8 cellular contexts compared by ENCODE assay signal in the genomic region with DNA sequence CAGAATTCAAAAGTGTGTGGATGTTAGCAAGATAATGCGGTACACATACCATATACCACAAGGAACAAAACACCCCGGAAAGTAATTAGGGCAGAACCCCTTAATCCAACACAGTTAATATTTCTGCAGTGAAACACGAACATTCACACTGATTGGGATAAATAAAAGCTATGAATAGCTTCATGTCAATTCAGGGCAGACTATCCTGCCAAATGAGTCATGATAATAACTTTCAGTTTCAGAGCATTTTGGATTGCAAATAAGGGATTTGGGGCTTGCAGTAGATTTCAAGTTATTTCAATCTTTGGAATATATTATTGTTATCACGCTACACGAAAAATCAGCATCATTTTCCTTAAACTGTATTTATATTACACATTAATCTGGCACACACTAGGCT. TPM values are rescaled to one million over a fixed set of nuclear protein-coding genes. Genes with fewer than 3 reads are reported as not detected.
DNase-seq lines count a peak whose midpoint lies in the region; ATAC-seq, FAIRE-seq and TF ChIP-seq lines count a peak whose summit lies in the region.

No MANE protein-coding gene starts in this region.

- peak; percentile 56 for ATAC-seq in foreskin keratinocyte
- no peak for ATAC-seq in HG02571 (IDR thresholded peaks at IDR 0.05; ENCODE audit: unreplicated experiment)
- ATAC-seq in WTC11: no peak

- DNase-seq in GM19239 (ENCODE audit: insufficient read length, low spot score) (no peak), foreskin keratinocyte (no peak), spleen (no peak), retina (no peak), WTC11 (ENCODE audit: low spot score) (no peak)
- DNase-seq in activated T-helper 1 cell treated with anti-CD3 and anti-CD28 coated beads, Interleukin-12 subunit alpha, Interleukin-12 subunit beta, Interleukin-2, Interleukin-4 antibody, amounts not matched to agents 30 ng/mL and 10 ng/mL and 1 ng/mL, durations not matched to agents 14 hours and 24 hours and 36 hours (ENCODE audit: low spot score): no peak
- DNase-seq in stimulated activated CD4-positive, alpha-beta T cell treated with anti-CD3 and anti-CD28 coated beads, Interleukin-15, amount 100 ng/mL, for 24 hours: no peak

- CTCF ChIA-PET in WTC11 (lab: Charles Lee): no interaction called here

- peaks cover 0 to 30% (median 6%) of the 10 kb centered on the region in 6 donors for H3K36me3 ChIP-seq in spleen

- no peak overlapping the region for H3K4me3 ChIP-seq in spleen

- H3K27ac ChIP-seq in foreskin keratinocyte: no peak overlapping the region
- H3K27ac ChIP-seq in spleen: peak overlapping the region in 7 of 8 donors; percentile 71 to 88 (median 83)

- no peak overlapping the region for H3K4me3 Mint-ChIP-seq in activated T-helper 1 cell treated with anti-CD3 and anti-CD28 coated beads, Interleukin-12 subunit alpha, Interleukin-12 subunit beta, Interleukin-2, Interleukin-4 antibody, amounts not matched to agents 30 ng/mL and 10 ng/mL and 1 ng/mL, durations not matched to agents 14 hours and 24 hours and 36 hours
- no peak overlapping the region for H3K4me3 Mint-ChIP-seq in WTC11

- H3K27me3 ChIP-seq in foreskin keratinocyte: no peaks in the 10 kb centered on the region
- no peaks in the 10 kb centered on the region for H3K27me3 ChIP-seq in spleen (replicated peaks in 1 of 7)

- no peaks in the 10 kb centered on the region for H3K9me3 Mint-ChIP-seq in activated T-helper 1 cell treated with anti-CD3 and anti-CD28 coated beads, Interleukin-12 subunit alpha, Interleukin-12 subunit beta, Interleukin-2, Interleukin-4 antibody, amounts not matched to agents 30 ng/mL and 10 ng/mL and 1 ng/mL, durations not matched to agents 14 hours and 24 hours and 36 hours
- H3K9me3 Mint-ChIP-seq in WTC11: no peaks in the 10 kb centered on the region

- peaks cover 37% of the 10 kb centered on the region for H3K36me3 Mint-ChIP-seq in activated T-helper 1 cell treated with anti-CD3 and anti-CD28 coated beads, Interleukin-12 subunit alpha, Interleukin-12 subunit beta, Interleukin-2, Interleukin-4 antibody, amounts not matched to agents 30 ng/mL and 10 ng/mL and 1 ng/mL, durations not matched to agents 14 hours and 24 hours and 36 hours (ENCODE audit: low read depth)
- no peaks in the 10 kb centered on the region for H3K36me3 Mint-ChIP-seq in WTC11

- intact Hi-C loops in activated T-helper 1 cell treated with anti-CD3 and anti-CD28 coated beads, Interleukin-12 subunit alpha, Interleukin-12 subunit beta, Interleukin-2, Interleukin-4 antibody, amounts not matched to agents 30 ng/mL and 10 ng/mL and 1 ng/mL, durations not matched to agents 14 hours and 24 hours and 36 hours (cut with micrococcal nuclease): loop anchor here (1.0 kb wide), 1 partner anchor 9 kb away; no protein-coding TSS in a partner anchor
- intact Hi-C loops in spleen (cut with DNase I; ENCODE audit: low total_unique reads): no loop called here

- H3K4me1 Mint-ChIP-seq in activated T-helper 1 cell treated with anti-CD3 and anti-CD28 coated beads, Interleukin-12 subunit alpha, Interleukin-12 subunit beta, Interleukin-2, Interleukin-4 antibody, amounts not matched to agents 30 ng/mL and 10 ng/mL and 1 ng/mL, durations not matched to agents 14 hours and 24 hours and 36 hours (ENCODE audit: low read depth): peaks cover 81% of the 10 kb centered on the region
- H3K4me1 Mint-ChIP-seq in WTC11: peaks cover 84% of the 10 kb centered on the region

- H3K9me3 ChIP-seq in spleen: no peaks in the 10 kb centered on the region

- no peak for TF ChIP-seq CTCF in foreskin keratinocyte (conservative IDR thresholded peaks at IDR 0.05)
- no peak for TF ChIP-seq CTCF in spleen (IDR thresholded peaks at IDR 0.05 in 8 of 11, conservative IDR thresholded peaks at IDR 0.05 in 3 of 11)
- TF ChIP-seq CTCF in WTC11 (IDR thresholded peaks at IDR 0.05): no peak

- no peaks in the 10 kb centered on the region for H3K27me3 Mint-ChIP-seq in activated T-helper 1 cell treated with anti-CD3 and anti-CD28 coated beads, Interleukin-12 subunit alpha, Interleukin-12 subunit beta, Interleukin-2, Interleukin-4 antibody, amounts not matched to agents 30 ng/mL and 10 ng/mL and 1 ng/mL, durations not matched to agents 14 hours and 24 hours and 36 hours (ENCODE audit: insufficient read depth)
- H3K27me3 Mint-ChIP-seq in WTC11 (ENCODE audit: low read depth): no peaks in the 10 kb centered on the region

- H3K4me1 ChIP-seq in foreskin keratinocyte (peaks cover 18% of the 10 kb centered on the region), spleen (peaks cover 82 to 100% (median 98%) of the 10 kb centered on the region in 6 donors)

- no peak for TF ChIP-seq POLR2A in spleen (IDR thresholded peaks at IDR 0.05)

- FAIRE-seq in GM19239 (lab: Jason Lieb, UNC): peak; percentile 80

- POLR2A ChIA-PET in WTC11 (lab: Charles Lee): no interaction called here

- H3K27ac Mint-ChIP-seq in activated T-helper 1 cell treated with anti-CD3 and anti-CD28 coated beads, Interleukin-12 subunit alpha, Interleukin-12 subunit beta, Interleukin-2, Interleukin-4 antibody, amounts not matched to agents 30 ng/mL and 10 ng/mL and 1 ng/mL, durations not matched to agents 14 hours and 24 hours and 36 hours: peak overlapping the region; percentile 4
- H3K27ac Mint-ChIP-seq in WTC11: no peak overlapping the region

- 55 to 76% (median 61%) methylated on average over 5 of the region's 5 CpGs for WGBS in spleen, 5 donors

TF ChIP-seq in WTC11, 78 proteins besides CTCF, POLR2A, EP300 and RAD21:
- TF ChIP-seq FOXK1 (CRISPR knock-in tag; IDR thresholded peaks at IDR 0.05) (no peak), JAZF1 (CRISPR knock-in tag; IDR thresholded peaks at IDR 0.05) (no peak), ZNF263 (CRISPR knock-in tag; IDR thresholded peaks at IDR 0.05; ENCODE audit: low read depth) (no peak), ZNF671 (CRISPR knock-in tag; IDR thresholded peaks at IDR 0.05) (no peak), ETV6 (CRISPR knock-in tag; IDR thresholded peaks at IDR 0.05) (no peak), GABPB1 (CRISPR knock-in tag; IDR thresholded peaks at IDR 0.05) (no peak), FOXP1 (CRISPR knock-in tag; IDR thresholded peaks at IDR 0.05; ENCODE audit: borderline replicate concordance) (no peak), SP1 (CRISPR knock-in tag; conservative IDR thresholded peaks at IDR 0.05) (no peak), NR1H2 (CRISPR knock-in tag; IDR thresholded peaks at IDR 0.05) (no peak), NFATC4 (CRISPR knock-in tag; IDR thresholded peaks at IDR 0.05) (no peak), ZNF219 (CRISPR knock-in tag; IDR thresholded peaks at IDR 0.05; ENCODE audit: borderline replicate concordance) (no peak), ATF2 (CRISPR knock-in tag; IDR thresholded peaks at IDR 0.05; ENCODE audit: borderline replicate concordance, low read depth) (no peak), NFYB (CRISPR knock-in tag; conservative IDR thresholded peaks at IDR 0.05; ENCODE audit: low read depth) (no peak)
TF ChIP-seq in WTC11: peak in this region for 0.

RNA-seq across cellular contexts. Expression of gene IRF2, which starts 24.3 kb away (rescaled TPM):
- 64.2 and 75.8 TPM in 2 replicates for total RNA-seq in activated T-helper 1 cell treated with anti-CD3 and anti-CD28 coated beads, Interleukin-12 subunit alpha, Interleukin-12 subunit beta, Interleukin-2, Interleukin-4 antibody, amounts not matched to agents 30 ng/mL and 10 ng/mL and 1 ng/mL, durations not matched to agents 14 hours and 24 hours and 36 hours
- 16.5 and 18.4 TPM in 2 replicates for total RNA-seq in foreskin keratinocyte
- 10.7 and 11.9 TPM in 2 replicates for polyA plus RNA-seq in foreskin keratinocyte
- total RNA-seq in spleen: 100 to 1,000 TPM in 1 of 7 donors, 10 to 100 TPM in 6; 83.2 to 101 (median 90.1) TPM
- polyA plus RNA-seq in spleen: 10 to 100 TPM; 27.1 to 44.5 (median 42.4) TPM
- total RNA-seq in WTC11 (2021): 9.3 to 11.8 TPM (median 11.3 TPM) in 3 replicates
